Comparison of ENCODE assay signal across 19 cellular contexts in the genomic region with DNA sequence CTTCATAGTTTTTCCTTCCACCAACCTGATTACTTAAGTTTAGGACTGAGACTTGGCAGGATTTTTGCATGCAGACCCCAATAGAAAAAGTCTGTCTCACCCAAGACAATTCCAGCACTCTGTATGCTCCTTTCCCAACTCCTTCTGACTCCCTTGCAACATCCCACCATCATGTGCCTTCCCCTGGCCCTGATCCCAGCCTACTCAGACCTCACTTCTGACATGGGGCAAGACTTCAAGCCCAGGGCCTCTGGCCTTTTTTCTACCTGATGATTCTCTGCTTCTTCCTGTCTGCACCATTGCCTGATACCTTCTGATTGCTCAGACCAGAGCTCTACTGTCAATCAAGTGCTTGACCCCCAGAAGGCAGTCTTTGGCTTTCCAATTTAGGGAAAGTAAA.
DNase-seq lines count a peak whose midpoint lies in the region; ATAC-seq and TF ChIP-seq lines count a peak whose summit lies in the region.
"Had no signal": no experiment of that assay in that cellular context is flagged by ENCODE, and none has a peak within 500 bp of the region (broad histone marks: within the 10 kb centered on the region; RNA-seq: fewer than 3 reads in every experiment).

No MANE protein-coding gene starts in this region.

- no peak for TF ChIP-seq CTCF in gastrocnemius medialis (IDR thresholded peaks at IDR 0.05 in 4 of 5, conservative IDR thresholded peaks at IDR 0.05 in 1 of 5)

- intact Hi-C loops in gastrocnemius medialis (cut with DNase I; ENCODE audit: low total_unique reads) = no loop called here

- H3K9ac ChIP-seq in GM23248 = no peak overlapping the region

- no peak overlapping the region for H3K4me2 ChIP-seq in GM23248 (ENCODE audit: unreplicated experiment)

- H3K27me3 ChIP-seq in GM23248 (replicated peaks; ENCODE audit: insufficient read depth) (no peaks in the 10 kb centered on the region), gastrocnemius medialis (no peaks in the 10 kb centered on the region)
- H3K27me3 ChIP-seq: cardiac muscle cell, tibial nerve had no signal

- peaks cover 27% of the 10 kb centered on the region for H3F3A ChIP-seq in GM23248 (ENCODE audit: insufficient read depth)

- in situ Hi-C loops in GM23248 (cut with MboI) (no loop called here), gastrocnemius medialis (cut with MboI; ENCODE audit: low sequenced_read_pairs in 4 of 4) (no loop called here)

- DNase-seq in GM23248 = peak; percentile 79
- DNase-seq in astrocyte of the hippocampus (ENCODE audit: low read depth, low spot score) = peak; percentile 7
- DNase-seq in foreskin melanocyte = peak; percentile 7
- peak; percentile 6 to 48 for DNase-seq in gastrocnemius medialis
- DNase-seq in HK-2 (ENCODE audit: unreplicated experiment) = no peak
- DNase-seq in kidney glomerular epithelial cell (lab: John Stamatoyannopoulos, UW) = no peak
- DNase-seq: activated naive CD4-positive, alpha-beta T cell treated with anti-CD3 and anti-CD28 coated beads, Interleukin-2, amount 50 U/mL, for 16 hours; activated T-cell treated with anti-CD3 and anti-CD28 coated beads for 4 hours; C1 segment of cervical spinal cord; effector CD8-positive, alpha-beta T cell; NCI-H1048; NCI-H748 treated with DMSO at 0.1 percent for 48 hours; small intestine had no signal

- peaks cover 22% of the 10 kb centered on the region for H3K4me1 ChIP-seq in GM23248 (ENCODE audit: insufficient read depth)
- H3K4me1 ChIP-seq in gastrocnemius medialis = no peaks in the 10 kb centered on the region

- H3K27ac ChIP-seq in GM23248 (no peak overlapping the region), gastrocnemius medialis (no peak overlapping the region)
- H3K27ac ChIP-seq: cardiac muscle cell, neutrophil, tibial nerve had no signal

- no peaks in the 10 kb centered on the region for H3K9me3 ChIP-seq in GM23248 (ENCODE audit: low read depth)
- no peaks in the 10 kb centered on the region for H3K9me3 ChIP-seq in gastrocnemius medialis
- H3K9me3 ChIP-seq: neutrophil, tibial nerve had no signal

- H3K36me3 ChIP-seq in GM23248 (ENCODE audit: low read depth) (no peaks in the 10 kb centered on the region), gastrocnemius medialis (no peaks in the 10 kb centered on the region)
- H3K36me3 ChIP-seq: cardiac muscle cell, neutrophil, tibial nerve had no signal

- H3K4me3 ChIP-seq in GM23248 (no peak overlapping the region), gastrocnemius medialis (no peak overlapping the region)
- H3K4me3 ChIP-seq: cardiac muscle cell, tibial nerve had no signal

- ATAC-seq in gastrocnemius medialis (no peak), GM21619 (IDR thresholded peaks at IDR 0.05; ENCODE audit: unreplicated experiment) (no peak), GM18498 (IDR thresholded peaks at IDR 0.05; ENCODE audit: unreplicated experiment) (no peak)
- ATAC-seq: HepG2 had no signal

- no peaks in the 10 kb centered on the region for H3K9me2 ChIP-seq in GM23248 (ENCODE audit: insufficient read depth)

- no peaks in the 10 kb centered on the region for H4K20me1 ChIP-seq in GM23248 (ENCODE audit: insufficient read depth)

- no peaks in the 10 kb centered on the region for H3K79me2 ChIP-seq in GM23248 (ENCODE audit: insufficient read depth)

- H2AFZ ChIP-seq in GM23248 = no peak overlapping the region

- no peak for TF ChIP-seq POLR2A in gastrocnemius medialis (IDR thresholded peaks at IDR 0.05)

Comparison
In these comparisons a context has a peak if more than half of its experiments do, and no peak if none do; other contexts are left out.
1. DNase-seq: peak in GM23248 (single experiment), astrocyte of the hippocampus (single experiment), foreskin melanocyte (single experiment) and gastrocnemius medialis (2 of 2); none in HK-2 (single experiment) and kidney glomerular epithelial cell (single experiment).